Comparison of ENCODE assay signal across 1 cellular context in genomic region chr2:36355157-36355889, GRCh38.
TF ChIP-seq lines count a peak whose summit lies in the region.

A gene with protein sequence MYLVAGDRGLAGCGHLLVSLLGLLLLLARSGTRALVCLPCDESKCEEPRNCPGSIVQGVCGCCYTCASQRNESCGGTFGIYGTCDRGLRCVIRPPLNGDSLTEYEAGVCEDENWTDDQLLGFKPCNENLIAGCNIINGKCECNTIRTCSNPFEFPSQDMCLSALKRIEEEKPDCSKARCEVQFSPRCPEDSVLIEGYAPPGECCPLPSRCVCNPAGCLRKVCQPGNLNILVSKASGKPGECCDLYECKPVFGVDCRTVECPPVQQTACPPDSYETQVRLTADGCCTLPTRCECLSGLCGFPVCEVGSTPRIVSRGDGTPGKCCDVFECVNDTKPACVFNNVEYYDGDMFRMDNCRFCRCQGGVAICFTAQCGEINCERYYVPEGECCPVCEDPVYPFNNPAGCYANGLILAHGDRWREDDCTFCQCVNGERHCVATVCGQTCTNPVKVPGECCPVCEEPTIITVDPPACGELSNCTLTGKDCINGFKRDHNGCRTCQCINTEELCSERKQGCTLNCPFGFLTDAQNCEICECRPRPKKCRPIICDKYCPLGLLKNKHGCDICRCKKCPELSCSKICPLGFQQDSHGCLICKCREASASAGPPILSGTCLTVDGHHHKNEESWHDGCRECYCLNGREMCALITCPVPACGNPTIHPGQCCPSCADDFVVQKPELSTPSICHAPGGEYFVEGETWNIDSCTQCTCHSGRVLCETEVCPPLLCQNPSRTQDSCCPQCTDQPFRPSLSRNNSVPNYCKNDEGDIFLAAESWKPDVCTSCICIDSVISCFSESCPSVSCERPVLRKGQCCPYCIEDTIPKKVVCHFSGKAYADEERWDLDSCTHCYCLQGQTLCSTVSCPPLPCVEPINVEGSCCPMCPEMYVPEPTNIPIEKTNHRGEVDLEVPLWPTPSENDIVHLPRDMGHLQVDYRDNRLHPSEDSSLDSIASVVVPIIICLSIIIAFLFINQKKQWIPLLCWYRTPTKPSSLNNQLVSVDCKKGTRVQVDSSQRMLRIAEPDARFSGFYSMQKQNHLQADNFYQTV (plus strand): TSS chr2:36355778. CDS start chr2:36356293, 515 bp downstream.

TF ChIP-seq in HepG2, 621 proteins besides CTCF, POLR2A, EP300 and RAD21 (continued from another document and continues in another):
- TF ChIP-seq NFKBIZ (CRISPR knock-in tag; IDR thresholded peaks at IDR 0.05) = no peak
- no peak for TF ChIP-seq GATAD2A (CRISPR knock-in tag; IDR thresholded peaks at IDR 0.05)
- no peak for TF ChIP-seq TEAD2 (CRISPR knock-in tag; IDR thresholded peaks at IDR 0.05)
- TF ChIP-seq ZNF383 (CRISPR knock-in tag; IDR thresholded peaks at IDR 0.05; ENCODE audit: borderline replicate concordance) = no peak
- peak; percentile 8; the same call in 1 of the 2 replicates for TF ChIP-seq ZNF160 (CRISPR knock-in tag; IDR thresholded peaks at IDR 0.05)
- TF ChIP-seq ZNF484 (CRISPR knock-in tag; IDR thresholded peaks at IDR 0.05; ENCODE audit: borderline replicate concordance, low read depth) = no peak
- peak; percentile 81 for TF ChIP-seq ZFX (CRISPR knock-in tag; IDR thresholded peaks at IDR 0.05; ENCODE audit: low read depth)
- no peak for TF ChIP-seq ZNF224 (CRISPR knock-in tag; IDR thresholded peaks at IDR 0.05)
- TF ChIP-seq ZNF589 (CRISPR knock-in tag; conservative IDR thresholded peaks at IDR 0.05) = no peak
- TF ChIP-seq ZBTB39 (CRISPR knock-in tag; IDR thresholded peaks at IDR 0.05) = no peak
- TF ChIP-seq ZNF576 (CRISPR knock-in tag; IDR thresholded peaks at IDR 0.05) = no peak
- TF ChIP-seq BHLHE40 (IDR thresholded peaks at IDR 0.05; ENCODE audit: low read length) = 0 out of 2 replicates have a peak, but pooled peaks have one; percentile 7
- TF ChIP-seq DNMT1 (CRISPR knock-in tag; IDR thresholded peaks at IDR 0.05) = 0 out of 2 replicates have a peak, but pooled peaks have one; percentile 30
- TF ChIP-seq, protein P1, sequence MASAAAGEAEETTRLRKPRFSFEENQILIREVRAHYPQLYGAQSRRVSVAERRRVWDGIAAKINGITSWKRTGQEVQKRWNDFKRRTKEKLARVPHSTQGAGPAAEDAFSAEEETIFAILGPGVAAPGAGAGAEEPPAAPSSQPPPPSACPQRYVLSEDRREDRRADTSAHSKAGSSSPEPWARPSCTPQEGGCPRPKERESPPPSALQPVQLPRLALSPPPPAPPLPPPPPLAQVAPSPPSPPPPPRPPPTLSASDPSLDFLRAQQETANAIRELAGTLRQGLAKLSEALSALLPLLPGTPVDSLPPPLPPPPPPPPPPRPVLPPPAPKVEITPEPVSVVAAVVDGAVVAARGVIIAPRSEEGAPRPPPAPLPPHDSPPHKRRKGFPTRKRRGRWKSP (CRISPR knock-in tag; IDR thresholded peaks at IDR 0.05) = peak; percentile 72
- no peak for TF ChIP-seq RCOR2 (CRISPR knock-in tag; IDR thresholded peaks at IDR 0.05)
- TF ChIP-seq MNT (IDR thresholded peaks at IDR 0.05) = no peak
- 0 out of 2 replicates have a peak, but pooled peaks have one; percentile 65 for TF ChIP-seq ZNF749 (CRISPR knock-in tag; IDR thresholded peaks at IDR 0.05; ENCODE audit: borderline replicate concordance)
- TF ChIP-seq, protein P2, sequence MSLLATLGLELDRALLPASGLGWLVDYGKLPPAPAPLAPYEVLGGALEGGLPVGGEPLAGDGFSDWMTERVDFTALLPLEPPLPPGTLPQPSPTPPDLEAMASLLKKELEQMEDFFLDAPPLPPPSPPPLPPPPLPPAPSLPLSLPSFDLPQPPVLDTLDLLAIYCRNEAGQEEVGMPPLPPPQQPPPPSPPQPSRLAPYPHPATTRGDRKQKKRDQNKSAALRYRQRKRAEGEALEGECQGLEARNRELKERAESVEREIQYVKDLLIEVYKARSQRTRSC (CRISPR knock-in tag; IDR thresholded peaks at IDR 0.05; ENCODE audit: low read depth) = no peak
- no peak for TF ChIP-seq SMARCE1 (IDR thresholded peaks at IDR 0.05; ENCODE audit: borderline replicate concordance)
- 0 out of 2 replicates have a peak, but pooled peaks have one; percentile 18 for TF ChIP-seq NR2C2 (CRISPR knock-in tag; IDR thresholded peaks at IDR 0.05; ENCODE audit: borderline replicate concordance)
- no peak for TF ChIP-seq ZNF121 (CRISPR knock-in tag; IDR thresholded peaks at IDR 0.05)
- 0 out of 2 replicates have a peak, but pooled peaks have one; percentile 29 for TF ChIP-seq KLF15 (CRISPR knock-in tag; IDR thresholded peaks at IDR 0.05; ENCODE audit: borderline replicate concordance)
- peak; percentile 71 for TF ChIP-seq POGZ (CRISPR knock-in tag; IDR thresholded peaks at IDR 0.05)
- no peak for TF ChIP-seq MIXL1 (CRISPR knock-in tag; IDR thresholded peaks at IDR 0.05)
- TF ChIP-seq AGO1 (IDR thresholded peaks at IDR 0.05; ENCODE audit: low read depth, low read length, poor library complexity, severe bottlenecking) = no peak
- TF ChIP-seq, protein P3, sequence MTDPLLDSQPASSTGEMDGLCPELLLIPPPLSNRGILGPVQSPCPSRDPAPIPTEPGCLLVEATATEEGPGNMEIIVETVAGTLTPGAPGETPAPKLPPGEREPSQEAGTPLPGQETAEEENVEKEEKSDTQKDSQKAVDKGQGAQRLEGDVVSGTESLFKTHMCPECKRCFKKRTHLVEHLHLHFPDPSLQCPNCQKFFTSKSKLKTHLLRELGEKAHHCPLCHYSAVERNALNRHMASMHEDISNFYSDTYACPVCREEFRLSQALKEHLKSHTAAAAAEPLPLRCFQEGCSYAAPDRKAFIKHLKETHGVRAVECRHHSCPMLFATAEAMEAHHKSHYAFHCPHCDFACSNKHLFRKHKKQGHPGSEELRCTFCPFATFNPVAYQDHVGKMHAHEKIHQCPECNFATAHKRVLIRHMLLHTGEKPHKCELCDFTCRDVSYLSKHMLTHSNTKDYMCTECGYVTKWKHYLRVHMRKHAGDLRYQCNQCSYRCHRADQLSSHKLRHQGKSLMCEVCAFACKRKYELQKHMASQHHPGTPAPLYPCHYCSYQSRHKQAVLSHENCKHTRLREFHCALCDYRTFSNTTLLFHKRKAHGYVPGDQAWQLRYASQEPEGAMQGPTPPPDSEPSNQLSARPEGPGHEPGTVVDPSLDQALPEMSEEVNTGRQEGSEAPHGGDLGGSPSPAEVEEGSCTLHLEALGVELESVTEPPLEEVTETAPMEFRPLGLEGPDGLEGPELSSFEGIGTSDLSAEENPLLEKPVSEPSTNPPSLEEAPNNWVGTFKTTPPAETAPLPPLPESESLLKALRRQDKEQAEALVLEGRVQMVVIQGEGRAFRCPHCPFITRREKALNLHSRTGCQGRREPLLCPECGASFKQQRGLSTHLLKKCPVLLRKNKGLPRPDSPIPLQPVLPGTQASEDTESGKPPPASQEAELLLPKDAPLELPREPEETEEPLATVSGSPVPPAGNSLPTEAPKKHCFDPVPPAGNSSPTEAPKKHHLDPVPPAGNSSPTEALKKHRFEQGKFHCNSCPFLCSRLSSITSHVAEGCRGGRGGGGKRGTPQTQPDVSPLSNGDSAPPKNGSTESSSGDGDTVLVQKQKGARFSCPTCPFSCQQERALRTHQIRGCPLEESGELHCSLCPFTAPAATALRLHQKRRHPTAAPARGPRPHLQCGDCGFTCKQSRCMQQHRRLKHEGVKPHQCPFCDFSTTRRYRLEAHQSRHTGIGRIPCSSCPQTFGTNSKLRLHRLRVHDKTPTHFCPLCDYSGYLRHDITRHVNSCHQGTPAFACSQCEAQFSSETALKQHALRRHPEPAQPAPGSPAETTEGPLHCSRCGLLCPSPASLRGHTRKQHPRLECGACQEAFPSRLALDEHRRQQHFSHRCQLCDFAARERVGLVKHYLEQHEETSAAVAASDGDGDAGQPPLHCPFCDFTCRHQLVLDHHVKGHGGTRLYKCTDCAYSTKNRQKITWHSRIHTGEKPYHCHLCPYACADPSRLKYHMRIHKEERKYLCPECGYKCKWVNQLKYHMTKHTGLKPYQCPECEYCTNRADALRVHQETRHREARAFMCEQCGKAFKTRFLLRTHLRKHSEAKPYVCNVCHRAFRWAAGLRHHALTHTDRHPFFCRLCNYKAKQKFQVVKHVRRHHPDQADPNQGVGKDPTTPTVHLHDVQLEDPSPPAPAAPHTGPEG (CRISPR knock-in tag; IDR thresholded peaks at IDR 0.05) = peak; percentile 62; the same call in 1 of the 2 replicates
- no peak for TF ChIP-seq ZNF557 (CRISPR knock-in tag; IDR thresholded peaks at IDR 0.05)
- peak; percentile 73 for TF ChIP-seq IKZF4 (CRISPR knock-in tag; IDR thresholded peaks at IDR 0.05; ENCODE audit: borderline replicate concordance, low read depth, not compliant biosample characterization)
- TF ChIP-seq, protein P4, sequence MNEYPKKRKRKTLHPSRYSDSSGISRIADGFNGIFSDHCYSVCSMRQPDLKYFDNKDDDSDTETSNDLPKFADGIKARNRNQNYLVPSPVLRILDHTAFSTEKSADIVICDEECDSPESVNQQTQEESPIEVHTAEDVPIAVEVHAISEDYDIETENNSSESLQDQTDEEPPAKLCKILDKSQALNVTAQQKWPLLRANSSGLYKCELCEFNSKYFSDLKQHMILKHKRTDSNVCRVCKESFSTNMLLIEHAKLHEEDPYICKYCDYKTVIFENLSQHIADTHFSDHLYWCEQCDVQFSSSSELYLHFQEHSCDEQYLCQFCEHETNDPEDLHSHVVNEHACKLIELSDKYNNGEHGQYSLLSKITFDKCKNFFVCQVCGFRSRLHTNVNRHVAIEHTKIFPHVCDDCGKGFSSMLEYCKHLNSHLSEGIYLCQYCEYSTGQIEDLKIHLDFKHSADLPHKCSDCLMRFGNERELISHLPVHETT (CRISPR knock-in tag; conservative IDR thresholded peaks at IDR 0.05) = 0 out of 2 replicates have a peak, but pooled peaks have one; percentile 35
- no peak for TF ChIP-seq ZNF780A (CRISPR knock-in tag; IDR thresholded peaks at IDR 0.05)
- no peak for TF ChIP-seq PRDM4 (CRISPR knock-in tag; IDR thresholded peaks at IDR 0.05; ENCODE audit: borderline replicate concordance)
- TF ChIP-seq, protein P5, sequence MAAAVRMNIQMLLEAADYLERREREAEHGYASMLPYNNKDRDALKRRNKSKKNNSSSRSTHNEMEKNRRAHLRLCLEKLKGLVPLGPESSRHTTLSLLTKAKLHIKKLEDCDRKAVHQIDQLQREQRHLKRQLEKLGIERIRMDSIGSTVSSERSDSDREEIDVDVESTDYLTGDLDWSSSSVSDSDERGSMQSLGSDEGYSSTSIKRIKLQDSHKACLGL (CRISPR knock-in tag; IDR thresholded peaks at IDR 0.05) = no peak
- no peak for TF ChIP-seq ZNF512B (CRISPR knock-in tag; IDR thresholded peaks at IDR 0.05; ENCODE audit: borderline replicate concordance)
- TF ChIP-seq BORCS8-MEF2B (CRISPR knock-in tag; IDR thresholded peaks at IDR 0.05) = no peak; the same call in 1 of the 2 replicates
